Comparison of ENCODE assay signal across 1 cellular context in genomic region chr14:37201724-37202123, GRCh38.
TF ChIP-seq lines count a peak whose summit lies in the region.

No MANE protein-coding gene starts in this region.

TF ChIP-seq in HepG2, 621 proteins besides CTCF, POLR2A, EP300 and RAD21 (continues in another document):
- TF ChIP-seq TFDP2 (CRISPR knock-in tag; IDR thresholded peaks at IDR 0.05) (no peak), ZNF292 (CRISPR knock-in tag; IDR thresholded peaks at IDR 0.05; ENCODE audit: borderline replicate concordance, low read depth) (no peak), ZNF550 (CRISPR knock-in tag; IDR thresholded peaks at IDR 0.05; ENCODE audit: borderline replicate concordance) (no peak), HMG20A (CRISPR knock-in tag; IDR thresholded peaks at IDR 0.05; ENCODE audit: borderline replicate concordance) (peak; percentile 39; the same call in 1 of the 2 replicates), CEBPZ (IDR thresholded peaks at IDR 0.05; ENCODE audit: low read length) (no peak), NR2F1 (CRISPR knock-in tag; IDR thresholded peaks at IDR 0.05) (peak; percentile 63 to 95), ZFYVE20 (CRISPR knock-in tag; IDR thresholded peaks at IDR 0.05; ENCODE audit: borderline replicate concordance, low read depth) (no peak), GATAD2A (CRISPR knock-in tag; IDR thresholded peaks at IDR 0.05) (peak; percentile 79), ZBTB21 (CRISPR knock-in tag; IDR thresholded peaks at IDR 0.05) (no peak), SSRP1 (CRISPR knock-in tag; IDR thresholded peaks at IDR 0.05) (no peak), ZNF263 (CRISPR knock-in tag; IDR thresholded peaks at IDR 0.05) (0 out of 2 replicates have a peak, but pooled peaks have one; percentile 18), ZFP62 (CRISPR knock-in tag; IDR thresholded peaks at IDR 0.05) (no peak), ZNF335 (CRISPR knock-in tag; IDR thresholded peaks at IDR 0.05) (no peak), IRF2 (CRISPR knock-in tag; IDR thresholded peaks at IDR 0.05) (no peak), ISX (CRISPR knock-in tag; conservative IDR thresholded peaks at IDR 0.05) (no peak), ZNF232 (CRISPR knock-in tag; IDR thresholded peaks at IDR 0.05; ENCODE audit: borderline replicate concordance) (no peak), NR0B2 (CRISPR knock-in tag; IDR thresholded peaks at IDR 0.05) (no peak), ADNP (CRISPR knock-in tag; IDR thresholded peaks at IDR 0.05) (no peak), ZNF614 (CRISPR knock-in tag; IDR thresholded peaks at IDR 0.05; ENCODE audit: borderline replicate concordance) (no peak), ZNF362 (CRISPR knock-in tag; IDR thresholded peaks at IDR 0.05; ENCODE audit: borderline replicate concordance) (no peak), ZNF597 (CRISPR knock-in tag; IDR thresholded peaks at IDR 0.05) (no peak), THAP11 (CRISPR knock-in tag; IDR thresholded peaks at IDR 0.05) (0 out of 2 replicates have a peak, but pooled peaks have one; percentile 14), HINFP (CRISPR knock-in tag; IDR thresholded peaks at IDR 0.05; ENCODE audit: low read depth) (no peak), SMC3 (IDR thresholded peaks at IDR 0.05; ENCODE audit: low read length) (no peak), ZNF317 (CRISPR knock-in tag; IDR thresholded peaks at IDR 0.05) (no peak), PBX2 (CRISPR knock-in tag; IDR thresholded peaks at IDR 0.05) (peak; percentile 62; the same call in 1 of the 2 replicates), ZFP90 (CRISPR knock-in tag; IDR thresholded peaks at IDR 0.05; ENCODE audit: borderline replicate concordance) (no peak), FOXO1 (CRISPR knock-in tag; IDR thresholded peaks at IDR 0.05) (no peak), FOXP1 (IDR thresholded peaks at IDR 0.05) (no peak), FOXP1 (CRISPR knock-in tag; IDR thresholded peaks at IDR 0.05) (peak; percentile 81), RXRB (CRISPR knock-in tag; IDR thresholded peaks at IDR 0.05; ENCODE audit: borderline replicate concordance) (peak; percentile 74), TGIF2 (CRISPR knock-in tag; IDR thresholded peaks at IDR 0.05) (no peak), ARHGAP35 (CRISPR knock-in tag; IDR thresholded peaks at IDR 0.05; ENCODE audit: borderline replicate concordance) (no peak), MIER3 (CRISPR knock-in tag; IDR thresholded peaks at IDR 0.05; ENCODE audit: borderline replicate concordance) (no peak), CC2D1A (CRISPR knock-in tag; IDR thresholded peaks at IDR 0.05) (no peak), SETDB1 (CRISPR knock-in tag; IDR thresholded peaks at IDR 0.05; ENCODE audit: borderline replicate concordance) (no peak), RERE (CRISPR knock-in tag; IDR thresholded peaks at IDR 0.05; ENCODE audit: low read depth) (no peak), ATF7 (IDR thresholded peaks at IDR 0.05) (no peak), ATF7 (CRISPR knock-in tag; IDR thresholded peaks at IDR 0.05) (no peak), FOXK2 (IDR thresholded peaks at IDR 0.05) (no peak), ZSCAN12 (CRISPR knock-in tag; IDR thresholded peaks at IDR 0.05) (no peak), ZNF329 (CRISPR knock-in tag; IDR thresholded peaks at IDR 0.05; ENCODE audit: low read depth) (no peak)
